Comparison of ENCODE assay signal across 26 cellular contexts in genomic region chr20:39468703-39469102, GRCh38.
DNase-seq lines count a peak whose midpoint lies in the region; ATAC-seq, FAIRE-seq and TF ChIP-seq lines count a peak whose summit lies in the region.
"Had no signal": no experiment of that assay in that cellular context is flagged by ENCODE, and none has a peak within 500 bp of the region (broad histone marks: within the 10 kb centered on the region; RNA-seq: fewer than 3 reads in every experiment).

No MANE protein-coding gene starts in this region.

- no peak for ATAC-seq in memory B cell (ENCODE audit: low read depth)
- no peak for ATAC-seq in GM19351 (IDR thresholded peaks at IDR 0.05; ENCODE audit: unreplicated experiment)
- no peak for ATAC-seq in GM21390 (IDR thresholded peaks at IDR 0.05; ENCODE audit: unreplicated experiment)
- ATAC-seq: activated naive CD4-positive, alpha-beta T cell treated with anti-CD3 and anti-CD28 coated beads, Interleukin-2, amount 50 U/mL, for 72 hours; left cardiac atrium had no signal

- TF ChIP-seq CTCF in bronchial epithelial cell (IDR thresholded peaks at IDR 0.05; ENCODE audit: insufficient read depth, low read length, severe bottlenecking): no peak

- peaks cover 2% of the 10 kb centered on the region for H3K27me3 Mint-ChIP-seq in memory B cell
- no peaks in the 10 kb centered on the region for H3K27me3 Mint-ChIP-seq in activated CD4-positive, alpha-beta memory T cell treated with anti-CD3 and anti-CD28 coated beads, Interleukin-2, amount 10 ng/mL, durations not matched to agents 7 days and 5 days
- H3K27me3 Mint-ChIP-seq: dendritic cell treated with granulocyte-macrophage colony-stimulating factor and Interleukin-4, amounts not matched to agents 40 ng/mL and 50 ng/mL, for 4 days had no signal

- peak; percentile 62 for FAIRE-seq in bronchial epithelial cell (lab: Jason Lieb, UNC)
- FAIRE-seq: endometrium, H54 had no signal

- no peak overlapping the region for H3K4me3 Mint-ChIP-seq in memory B cell
- H3K4me3 Mint-ChIP-seq in activated CD4-positive, alpha-beta memory T cell treated with anti-CD3 and anti-CD28 coated beads, Interleukin-2, amount 10 ng/mL, durations not matched to agents 7 days and 5 days: no peak overlapping the region
- H3K4me3 Mint-ChIP-seq: CD4-positive, alpha-beta memory T cell; dendritic cell treated with granulocyte-macrophage colony-stimulating factor and Interleukin-4, amounts not matched to agents 40 ng/mL and 50 ng/mL, for 4 days; naive B cell had no signal

- H3K36me3 ChIP-seq in bronchial epithelial cell (ENCODE audit: control insufficient read depth, insufficient read depth, low read length): no peaks in the 10 kb centered on the region
- H3K36me3 ChIP-seq: ascending aorta, upper lobe of left lung had no signal

- POLR2A ChIA-PET in activated CD4-positive, alpha-beta memory T cell treated with anti-CD3 and anti-CD28 coated beads, Interleukin-2, amount 10 ng/mL, durations not matched to agents 7 days and 5 days (lab: Charles Lee): no interaction called here

- H3K4me3 ChIP-seq in bronchial epithelial cell (ENCODE audit: low read depth, low read length): no peak overlapping the region
- H3K4me3 ChIP-seq: ascending aorta, upper lobe of left lung had no signal

- no peaks in the 10 kb centered on the region for H3K9me3 Mint-ChIP-seq in memory B cell
- H3K9me3 Mint-ChIP-seq in activated CD4-positive, alpha-beta memory T cell treated with anti-CD3 and anti-CD28 coated beads, Interleukin-2, amount 10 ng/mL, durations not matched to agents 7 days and 5 days: no peaks in the 10 kb centered on the region

- H3K4me1 Mint-ChIP-seq in memory B cell: no peaks in the 10 kb centered on the region
- no peaks in the 10 kb centered on the region for H3K4me1 Mint-ChIP-seq in activated CD4-positive, alpha-beta memory T cell treated with anti-CD3 and anti-CD28 coated beads, Interleukin-2, amount 10 ng/mL, durations not matched to agents 7 days and 5 days
- H3K4me1 Mint-ChIP-seq: CD4-positive, alpha-beta memory T cell; naive B cell had no signal

- CTCF ChIA-PET in activated CD4-positive, alpha-beta memory T cell treated with anti-CD3 and anti-CD28 coated beads, Interleukin-2, amount 10 ng/mL, durations not matched to agents 7 days and 5 days (lab: Charles Lee): no interaction called here

- DNase-seq in HT-29 (ENCODE audit: low spot score) (peak; percentile 10), NCI-H446 treated with DMSO at 0.1 percent for 48 hours (lab: John Stamatoyannopoulos, UW) (peak; percentile 7), bronchial epithelial cell (ENCODE audit: low read depth) (no peak), memory B cell (ENCODE audit: low spot score in 2 of 2) (no peak), hypothalamus (lab: John Stamatoyannopoulos, UW) (no peak)
- DNase-seq in activated CD4-positive, alpha-beta memory T cell treated with anti-CD3 and anti-CD28 coated beads, Interleukin-2, amount 10 ng/mL, durations not matched to agents 7 days and 5 days: no peak
- DNase-seq: activated CD4-positive, alpha-beta T cell treated with anti-CD3 and anti-CD28 coated beads, Interleukin-2, amount 50 U/mL, for 48 hours; activated CD4-positive, CD25-positive, alpha-beta regulatory T cell; caudate nucleus; CD4-positive, alpha-beta memory T cell; GDM1; left cardiac atrium; naive B cell; NCI-H1417; NCI-H524; nucleus accumbens; SW 1271; upper lobe of left lung had no signal

- H3K27me3 ChIP-seq in bronchial epithelial cell (ENCODE audit: control insufficient read depth, insufficient read depth, low read length): no peaks in the 10 kb centered on the region
- H3K27me3 ChIP-seq: ascending aorta, upper lobe of left lung had no signal

- peak overlapping the region; percentile 5 for H3K27ac Mint-ChIP-seq in memory B cell
- no peak overlapping the region for H3K27ac Mint-ChIP-seq in activated CD4-positive, alpha-beta memory T cell treated with anti-CD3 and anti-CD28 coated beads, Interleukin-2, amount 10 ng/mL, durations not matched to agents 7 days and 5 days
- H3K27ac Mint-ChIP-seq: activated naive CD4-positive, alpha-beta T cell treated with anti-CD3 and anti-CD28 coated beads, Interleukin-2, amount 50 U/mL, for 72 hours; activated T-helper 2 cell treated with anti-CD3 and anti-CD28 coated beads, Interferon-gamma antibody, Interleukin-2, Interleukin-4, amounts not matched to agents 10 μg/mL and 5 μg/mL and 100 μg/mL, durations not matched to agents 14 hours and 24 hours and 36 hours; CD4-positive, alpha-beta memory T cell; dendritic cell treated with granulocyte-macrophage colony-stimulating factor and Interleukin-4, amounts not matched to agents 40 ng/mL and 50 ng/mL, for 4 days; naive B cell had no signal

- peaks cover 3% of the 10 kb centered on the region for H3K36me3 Mint-ChIP-seq in memory B cell
- no peaks in the 10 kb centered on the region for H3K36me3 Mint-ChIP-seq in activated CD4-positive, alpha-beta memory T cell treated with anti-CD3 and anti-CD28 coated beads, Interleukin-2, amount 10 ng/mL, durations not matched to agents 7 days and 5 days (ENCODE audit: low read depth)
- H3K36me3 Mint-ChIP-seq: activated naive CD4-positive, alpha-beta T cell treated with anti-CD3 and anti-CD28 coated beads, Interleukin-2, amount 50 U/mL, for 72 hours; CD4-positive, alpha-beta memory T cell; naive B cell had no signal

Comparison
In these comparisons a context has a peak if more than half of its experiments do, and no peak if none do; other contexts are left out.
1. DNase-seq: peak in HT-29 (single experiment) and NCI-H446 treated with DMSO at 0.1 percent for 48 hours (single experiment); none in bronchial epithelial cell (single experiment), memory B cell (0 of 2), hypothalamus (0 of 51) and activated CD4-positive, alpha-beta memory T cell treated with anti-CD3 and anti-CD28 coated beads, Interleukin-2, amount 10 ng/mL, durations not matched to agents 7 days and 5 days (single experiment).